ENCODE assay signal across 9 cellular contexts in the genomic region with DNA sequence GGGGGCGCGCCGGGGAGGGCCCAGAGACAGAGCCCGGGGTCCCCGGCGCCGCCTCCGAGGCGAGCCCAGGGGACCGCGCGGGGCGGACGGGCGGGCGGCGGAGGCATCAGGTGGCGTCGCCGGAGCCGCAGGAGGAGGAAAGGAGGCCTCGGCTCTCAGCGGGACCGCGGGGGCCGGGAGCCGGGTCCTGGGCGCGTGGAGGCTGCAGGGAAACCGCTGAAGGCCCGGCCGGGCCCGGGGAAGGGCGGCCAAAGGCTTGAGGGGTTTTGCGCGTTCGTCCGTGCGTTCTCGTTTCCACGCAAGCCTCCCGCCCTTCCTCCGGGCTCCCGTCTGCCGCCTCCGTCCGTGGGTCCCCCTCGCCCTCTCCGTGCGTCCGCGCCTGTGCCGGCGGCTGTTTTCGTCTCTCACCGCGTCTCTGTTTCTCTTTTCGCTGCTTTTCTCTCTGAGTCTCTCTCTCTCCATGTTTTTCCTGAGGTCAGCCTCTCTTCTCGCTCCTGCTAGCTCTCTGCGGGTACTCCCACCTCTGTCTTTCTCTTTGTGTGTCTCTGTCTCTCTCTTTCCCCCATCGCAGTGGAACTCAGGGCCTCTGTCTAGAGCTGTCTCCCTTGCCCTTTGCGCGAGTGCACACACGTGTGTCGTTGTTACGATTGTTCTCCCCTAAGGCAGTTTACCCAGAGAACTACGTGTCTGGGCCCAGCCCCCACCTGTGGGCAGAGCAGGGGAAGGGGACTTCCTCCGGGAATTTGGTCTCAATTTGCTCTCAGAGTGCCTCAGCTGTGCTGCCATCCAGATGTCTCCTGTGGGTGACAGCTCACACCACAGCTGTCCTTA. TPM values are rescaled to one million over a fixed set of nuclear protein-coding genes. Genes with fewer than 3 reads are reported as not detected.
DNase-seq lines count a peak whose midpoint lies in the region; ATAC-seq and TF ChIP-seq lines count a peak whose summit lies in the region.
"Had no signal": no experiment of that assay in that cellular context is flagged by ENCODE, and none has a peak within 500 bp of the region (broad histone marks: within the 10 kb centered on the region; RNA-seq: fewer than 3 reads in every experiment).

No MANE protein-coding gene starts in this region.

- H3K27ac ChIP-seq in muscle layer of duodenum (ENCODE audit: low read length) (no peak overlapping the region), vagina (peak overlapping the region; percentile 84)
- H3K27ac ChIP-seq: HL-60 had no signal

- H3K9me3 ChIP-seq in muscle layer of duodenum (ENCODE audit: control insufficient read depth in 1 of 2, low read length in 2 of 2) = no peaks in the 10 kb centered on the region
- no peaks in the 10 kb centered on the region for H3K9me3 ChIP-seq in vagina

- H3K4me3 Mint-ChIP-seq in activated naive CD8-positive, alpha-beta T cell treated with anti-CD3 and anti-CD28 coated beads, Interleukin-2, amount 50 U/mL, for 24 hours = peak overlapping the region; percentile 100

- H3K9me3 Mint-ChIP-seq in activated naive CD8-positive, alpha-beta T cell treated with anti-CD3 and anti-CD28 coated beads, Interleukin-2, amount 50 U/mL, for 24 hours = no peaks in the 10 kb centered on the region

- H3K36me3 ChIP-seq in muscle layer of duodenum (ENCODE audit: control insufficient read depth in 1 of 2, insufficient read depth in 2 of 2, low read length in 2 of 2) (no peaks in the 10 kb centered on the region), vagina (no peaks in the 10 kb centered on the region)

- peaks cover 57% of the 10 kb centered on the region for H3K36me3 Mint-ChIP-seq in activated naive CD8-positive, alpha-beta T cell treated with anti-CD3 and anti-CD28 coated beads, Interleukin-2, amount 50 U/mL, for 24 hours (ENCODE audit: low read depth)

- no peak for ATAC-seq in Right ventricle myocardium superior (ENCODE audit: poor library complexity)
- ATAC-seq in activated naive CD8-positive, alpha-beta T cell treated with anti-CD3 and anti-CD28 coated beads, Interleukin-2, amount 50 U/mL, for 24 hours = peak; percentile 18
- ATAC-seq in HG03108 (IDR thresholded peaks at IDR 0.05; ENCODE audit: unreplicated experiment) = no peak
- ATAC-seq in GM21528 (IDR thresholded peaks at IDR 0.05; ENCODE audit: low FRiP score, unreplicated experiment) = no peak

- H3K4me1 Mint-ChIP-seq in activated naive CD8-positive, alpha-beta T cell treated with anti-CD3 and anti-CD28 coated beads, Interleukin-2, amount 50 U/mL, for 24 hours = peaks cover 67% of the 10 kb centered on the region

- peak overlapping the region; percentile 100 for H3K27ac Mint-ChIP-seq in activated naive CD8-positive, alpha-beta T cell treated with anti-CD3 and anti-CD28 coated beads, Interleukin-2, amount 50 U/mL, for 24 hours

- peaks cover 42% of the 10 kb centered on the region for H3K27me3 ChIP-seq in muscle layer of duodenum (ENCODE audit: low read depth, low read length)
- no peaks in the 10 kb centered on the region for H3K27me3 ChIP-seq in vagina

- H3K4me1 ChIP-seq in muscle layer of duodenum (ENCODE audit: control insufficient read depth in 1 of 2, insufficient read depth in 2 of 2, low read length in 2 of 2) (peaks cover 0 to 30% of the 10 kb centered on the region in 2 donors), vagina (peaks cover 29% of the 10 kb centered on the region)

- H3K27me3 Mint-ChIP-seq in activated naive CD8-positive, alpha-beta T cell treated with anti-CD3 and anti-CD28 coated beads, Interleukin-2, amount 50 U/mL, for 24 hours = peaks cover 5% of the 10 kb centered on the region

- DNase-seq in cardiac septum (ENCODE audit: low spot score) = peak; percentile 53
- no peak for DNase-seq in Right ventricle myocardium superior
- peak; percentile 36 for DNase-seq in activated naive CD8-positive, alpha-beta T cell treated with anti-CD3 and anti-CD28 coated beads, Interleukin-2, amount 50 U/mL, for 24 hours
- no peak for DNase-seq in vagina (ENCODE audit: extremely low spot score in 2 of 2)
- DNase-seq in hippocampal formation (lab: John Stamatoyannopoulos, UW) = no peak

- TF ChIP-seq POLR2A in vagina (IDR thresholded peaks at IDR 0.05) = no peak

- TF ChIP-seq CTCF in vagina (IDR thresholded peaks at IDR 0.05) = no peak

- intact Hi-C loops in cardiac septum (cut with DNase I) (no loop called here), Right ventricle myocardium superior (cut with DNase I) (no loop called here), vagina (cut with DNase I) (no loop called here)

- H3K4me3 ChIP-seq in muscle layer of duodenum (ENCODE audit: low read depth in 1 of 2, low read length in 2 of 2) (peak overlapping the region; percentile 21 to 66), vagina (peak overlapping the region; percentile 40 to 47)

RNA-seq across cellular contexts. Expression of gene IRF4, which starts 2.1 kb away (rescaled TPM):
- total RNA-seq in cardiac septum (0.89 TPM), Right ventricle myocardium superior (0.54 TPM), vagina (2.9 TPM)

Comparison
In these comparisons a context has a peak if more than half of its experiments do, and no peak if none do; other contexts are left out.
1. DNase-seq: peak in cardiac septum (single experiment) and activated naive CD8-positive, alpha-beta T cell treated with anti-CD3 and anti-CD28 coated beads, Interleukin-2, amount 50 U/mL, for 24 hours (single experiment); none in Right ventricle myocardium superior (single experiment), vagina (0 of 2) and hippocampal formation (0 of 2).